1 cellular context compared by ENCODE assay signal in the genomic region with DNA sequence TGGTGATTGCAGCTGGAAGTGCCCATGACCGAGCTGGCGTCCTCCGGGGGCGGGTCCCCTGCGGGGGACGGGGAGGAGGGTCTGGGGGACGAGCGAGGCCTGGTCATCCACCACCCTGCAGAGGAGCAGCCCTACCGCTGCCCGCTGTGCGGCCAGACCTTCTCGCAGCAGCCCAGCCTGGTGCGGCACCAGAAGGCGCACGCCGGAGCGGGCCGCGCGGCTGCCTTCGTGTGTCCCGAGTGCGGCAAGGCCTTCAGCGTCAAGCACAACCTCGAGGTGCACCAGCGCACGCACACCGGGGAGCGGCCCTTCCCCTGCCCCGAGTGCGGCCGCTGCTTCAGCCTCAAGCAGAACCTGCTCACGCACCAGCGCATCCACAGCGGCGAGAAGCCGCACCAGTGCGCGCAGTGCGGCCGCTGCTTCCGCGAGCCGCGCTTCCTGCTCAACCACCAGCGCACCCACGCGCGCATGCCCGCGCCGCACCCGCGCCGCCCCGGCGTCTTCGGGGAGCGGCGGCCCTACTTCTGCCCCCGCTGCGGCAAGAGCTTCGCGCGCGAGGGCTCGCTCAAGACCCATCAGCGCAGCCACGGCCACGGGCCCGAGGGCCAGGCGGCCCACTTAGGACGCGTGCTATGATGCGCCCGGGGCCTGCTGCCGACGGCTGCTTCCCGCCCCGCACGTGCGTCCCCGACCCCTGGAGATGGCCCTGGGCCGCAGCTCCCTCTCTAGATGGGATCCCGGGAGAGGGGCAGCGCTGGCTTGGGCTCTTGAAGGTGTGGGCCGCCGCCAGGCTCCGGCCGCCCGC.
TF ChIP-seq lines count a peak whose summit lies in the region.

No MANE protein-coding gene starts in this region.

TF ChIP-seq in K562, 482 proteins besides CTCF, POLR2A, EP300 and RAD21:
- TF ChIP-seq SMAD3 (CRISPR knock-in tag; conservative IDR thresholded peaks at IDR 0.05) (no peak), RBFOX2 (IDR thresholded peaks at IDR 0.05; ENCODE audit: low read depth, low read length) (0 out of 2 replicates have a peak, but pooled peaks have one; percentile 37), DNMT1 (IDR thresholded peaks at IDR 0.05) (no peak), HNRNPL (IDR thresholded peaks at IDR 0.05; ENCODE audit: low read depth, low read length) (peak; percentile 56; the same call in 1 of the 2 replicates), ZFX (CRISPR knock-in tag; IDR thresholded peaks at IDR 0.05) (0 out of 2 replicates have a peak, but pooled peaks have one; percentile 15)
- TF ChIP-seq, protein P1, sequence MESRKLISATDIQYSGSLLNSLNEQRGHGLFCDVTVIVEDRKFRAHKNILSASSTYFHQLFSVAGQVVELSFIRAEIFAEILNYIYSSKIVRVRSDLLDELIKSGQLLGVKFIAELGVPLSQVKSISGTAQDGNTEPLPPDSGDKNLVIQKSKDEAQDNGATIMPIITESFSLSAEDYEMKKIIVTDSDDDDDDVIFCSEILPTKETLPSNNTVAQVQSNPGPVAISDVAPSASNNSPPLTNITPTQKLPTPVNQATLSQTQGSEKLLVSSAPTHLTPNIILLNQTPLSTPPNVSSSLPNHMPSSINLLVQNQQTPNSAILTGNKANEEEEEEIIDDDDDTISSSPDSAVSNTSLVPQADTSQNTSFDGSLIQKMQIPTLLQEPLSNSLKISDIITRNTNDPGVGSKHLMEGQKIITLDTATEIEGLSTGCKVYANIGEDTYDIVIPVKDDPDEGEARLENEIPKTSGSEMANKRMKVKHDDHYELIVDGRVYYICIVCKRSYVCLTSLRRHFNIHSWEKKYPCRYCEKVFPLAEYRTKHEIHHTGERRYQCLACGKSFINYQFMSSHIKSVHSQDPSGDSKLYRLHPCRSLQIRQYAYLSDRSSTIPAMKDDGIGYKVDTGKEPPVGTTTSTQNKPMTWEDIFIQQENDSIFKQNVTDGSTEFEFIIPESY (CRISPR knock-in tag; IDR thresholded peaks at IDR 0.05) = peak; percentile 95
- TF ChIP-seq, protein P2, sequence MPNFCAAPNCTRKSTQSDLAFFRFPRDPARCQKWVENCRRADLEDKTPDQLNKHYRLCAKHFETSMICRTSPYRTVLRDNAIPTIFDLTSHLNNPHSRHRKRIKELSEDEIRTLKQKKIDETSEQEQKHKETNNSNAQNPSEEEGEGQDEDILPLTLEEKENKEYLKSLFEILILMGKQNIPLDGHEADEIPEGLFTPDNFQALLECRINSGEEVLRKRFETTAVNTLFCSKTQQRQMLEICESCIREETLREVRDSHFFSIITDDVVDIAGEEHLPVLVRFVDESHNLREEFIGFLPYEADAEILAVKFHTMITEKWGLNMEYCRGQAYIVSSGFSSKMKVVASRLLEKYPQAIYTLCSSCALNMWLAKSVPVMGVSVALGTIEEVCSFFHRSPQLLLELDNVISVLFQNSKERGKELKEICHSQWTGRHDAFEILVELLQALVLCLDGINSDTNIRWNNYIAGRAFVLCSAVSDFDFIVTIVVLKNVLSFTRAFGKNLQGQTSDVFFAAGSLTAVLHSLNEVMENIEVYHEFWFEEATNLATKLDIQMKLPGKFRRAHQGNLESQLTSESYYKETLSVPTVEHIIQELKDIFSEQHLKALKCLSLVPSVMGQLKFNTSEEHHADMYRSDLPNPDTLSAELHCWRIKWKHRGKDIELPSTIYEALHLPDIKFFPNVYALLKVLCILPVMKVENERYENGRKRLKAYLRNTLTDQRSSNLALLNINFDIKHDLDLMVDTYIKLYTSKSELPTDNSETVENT (CRISPR knock-in tag; IDR thresholded peaks at IDR 0.05) = peak; percentile 32; the same call in 1 of the 2 replicates
